ENCODE assay signal across 14 cellular contexts in the genomic region with DNA sequence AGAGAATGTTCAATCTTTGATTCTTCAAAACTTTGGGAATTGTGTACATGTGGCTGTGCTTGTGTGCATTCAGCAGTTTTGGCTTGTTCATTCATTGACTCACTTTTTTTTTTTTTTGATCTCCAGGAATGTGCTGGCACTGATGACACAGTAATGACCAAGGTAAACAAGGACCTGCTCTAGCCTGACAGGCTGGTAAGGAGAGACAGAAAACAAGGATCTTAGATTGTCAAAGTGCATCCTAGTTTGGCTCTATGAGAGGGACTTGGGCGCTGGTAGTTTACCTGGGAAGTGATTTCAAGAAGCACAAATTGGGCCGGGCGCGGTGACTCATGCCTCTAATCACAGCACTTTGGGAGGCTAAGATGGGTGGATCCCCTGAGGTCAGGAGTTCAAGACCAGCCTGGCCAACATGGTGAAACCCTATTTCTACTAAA.
DNase-seq lines count a peak whose midpoint lies in the region; ATAC-seq and TF ChIP-seq lines count a peak whose summit lies in the region.
"Had no signal": no experiment of that assay in that cellular context is flagged by ENCODE, and none has a peak within 500 bp of the region (broad histone marks: within the 10 kb centered on the region; RNA-seq: fewer than 3 reads in every experiment).

No MANE protein-coding gene starts in this region.

- no peak for ATAC-seq in activated CD8-positive, alpha-beta T cell treated with anti-CD3 and anti-CD28 coated beads for 36 hours

- intact Hi-C loops in Calu3 (cut with micrococcal nuclease; ENCODE audit: unreplicated experiment): no loop called here
- intact Hi-C loops in activated CD8-positive, alpha-beta T cell treated with anti-CD3 and anti-CD28 coated beads for 36 hours (cut with micrococcal nuclease): no loop called here

- CTCF ChIA-PET in Calu3 (lab: Charles Lee): no interaction called here
- CTCF ChIA-PET in activated CD8-positive, alpha-beta T cell treated with anti-CD3 and anti-CD28 coated beads for 36 hours (lab: Charles Lee): no interaction called here

- POLR2A ChIA-PET in activated CD8-positive, alpha-beta T cell treated with anti-CD3 and anti-CD28 coated beads for 36 hours (lab: Charles Lee): no interaction called here

- TF ChIP-seq RAD21 in liver (IDR thresholded peaks at IDR 0.05): no peak

- H3K9me3 ChIP-seq in liver (ENCODE audit: control insufficient read depth in 4 of 4, low read length in 3 of 4): no peaks in the 10 kb centered on the region
- H3K9me3 ChIP-seq: HAP-1 had no signal

- no TSS peak for BruUV-seq in Calu3 (replicated peaks; lab: Mats Ljungman, UMichigan)

- no peaks in the 10 kb centered on the region for H3K9me3 Mint-ChIP-seq in Calu3 (ENCODE audit: low read depth, unreplicated experiment)
- no peaks in the 10 kb centered on the region for H3K9me3 Mint-ChIP-seq in activated CD8-positive, alpha-beta T cell treated with anti-CD3 and anti-CD28 coated beads for 36 hours
- H3K9me3 Mint-ChIP-seq: nephron had no signal

- no peaks in the 10 kb centered on the region for H3K27me3 Mint-ChIP-seq in Calu3 (ENCODE audit: unreplicated experiment)
- no peaks in the 10 kb centered on the region for H3K27me3 Mint-ChIP-seq in activated CD8-positive, alpha-beta T cell treated with anti-CD3 and anti-CD28 coated beads for 36 hours

- TF ChIP-seq CTCF in Calu3 (IDR thresholded peaks at IDR 0.05; ENCODE audit: unreplicated experiment) (no peak), liver (IDR thresholded peaks at IDR 0.05; ENCODE audit: low read depth, low read length, missing input control) (no peak)
- no peak for TF ChIP-seq CTCF in activated CD8-positive, alpha-beta T cell treated with anti-CD3 and anti-CD28 coated beads for 36 hours (IDR thresholded peaks at IDR 0.05)

- no peak overlapping the region for H3K4me3 Mint-ChIP-seq in Calu3 (ENCODE audit: low read depth, unreplicated experiment)
- no peak overlapping the region for H3K4me3 Mint-ChIP-seq in activated CD8-positive, alpha-beta T cell treated with anti-CD3 and anti-CD28 coated beads for 36 hours
- H3K4me3 Mint-ChIP-seq: nephron had no signal

- H3K4me1 Mint-ChIP-seq in Calu3 (ENCODE audit: low read depth, unreplicated experiment): peaks cover 42% of the 10 kb centered on the region
- H3K4me1 Mint-ChIP-seq in activated CD8-positive, alpha-beta T cell treated with anti-CD3 and anti-CD28 coated beads for 36 hours (ENCODE audit: low read depth): peaks cover 7% of the 10 kb centered on the region

- no peaks in the 10 kb centered on the region for H3K4me1 ChIP-seq in liver (ENCODE audit: control insufficient read depth in 4 of 4, insufficient read depth in 4 of 4, low read length in 3 of 4)
- H3K4me1 ChIP-seq: HAP-1 had no signal

- H3K36me3 ChIP-seq in liver (ENCODE audit: control insufficient read depth in 4 of 4, insufficient read depth in 3 of 4, low read depth in 1 of 4, low read length in 3 of 4): no peaks in the 10 kb centered on the region
- H3K36me3 ChIP-seq: HAP-1 had no signal

- no peak overlapping the region for H3K27ac Mint-ChIP-seq in Calu3 (ENCODE audit: unreplicated experiment)
- no peak overlapping the region for H3K27ac Mint-ChIP-seq in activated CD8-positive, alpha-beta T cell treated with anti-CD3 and anti-CD28 coated beads for 36 hours
- H3K27ac Mint-ChIP-seq: nephron had no signal

- H3K4me3 ChIP-seq in liver (ENCODE audit: low read depth in 1 of 3, low read length in 3 of 3): no peak overlapping the region
- H3K4me3 ChIP-seq: HAP-1 had no signal

- DNase-seq in Calu3: peak; percentile 32
- peak; percentile 7 for DNase-seq in NCI-H226
- peak; percentile 79 to 81 for DNase-seq in dermis microvascular lymphatic vessel endothelial cell (ENCODE audit: low read depth in 2 of 2)
- no peak for DNase-seq in ecto neural progenitor cell (ENCODE audit: low spot score)
- no peak for DNase-seq in activated CD8-positive, alpha-beta T cell treated with anti-CD3 and anti-CD28 coated beads for 36 hours
- DNase-seq in stimulated activated CD4-positive, alpha-beta T cell treated with anti-CD3 and anti-CD28 coated beads, Interleukin-1b, Interleukin-23, amount 100 ng/mL, for 48 hours: no peak
- no peak for DNase-seq in DMS79 treated with DMSO at 0.1 percent for 48 hours (lab: John Stamatoyannopoulos, UW)
- DNase-seq: anterior cingulate cortex; C1 segment of cervical spinal cord; NCI-H2171; stimulated activated CD4-positive, alpha-beta T cell treated with anti-CD3 and anti-CD28 coated beads, Interleukin-12 subunit alpha, Interleukin-12 subunit beta, amount 100 ng/mL, for 4 hours had no signal

- H3K27me3 ChIP-seq in liver (ENCODE audit: control insufficient read depth in 4 of 4, insufficient read depth in 4 of 4, low read length in 3 of 4): no peaks in the 10 kb centered on the region

- H3K9ac ChIP-seq in liver (ENCODE audit: low read depth in 1 of 2, low read length in 2 of 2): no peak overlapping the region

- WGBS in liver: 84% methylated on average over 4 of the region's 4 CpGs

- peaks cover 13% of the 10 kb centered on the region for H3K36me3 Mint-ChIP-seq in Calu3 (ENCODE audit: insufficient read depth, unreplicated experiment)
- no peaks in the 10 kb centered on the region for H3K36me3 Mint-ChIP-seq in activated CD8-positive, alpha-beta T cell treated with anti-CD3 and anti-CD28 coated beads for 36 hours (ENCODE audit: low read depth)

- no peak overlapping the region for H3K27ac ChIP-seq in liver (ENCODE audit: low read depth in 1 of 2, low read length in 2 of 2)

TF ChIP-seq in liver, 16 proteins besides CTCF, POLR2A, EP300 and RAD21:
- TF ChIP-seq FOXA2 (IDR thresholded peaks at IDR 0.05): peak; percentile 44
- TF ChIP-seq RXRA (IDR thresholded peaks at IDR 0.05): no peak
- no peak for TF ChIP-seq EGR1 (IDR thresholded peaks at IDR 0.05; ENCODE audit: low read depth in 2 of 2)
- no peak for TF ChIP-seq HNF4G (IDR thresholded peaks at IDR 0.05)
- TF ChIP-seq FOXA1 (IDR thresholded peaks at IDR 0.05): peak; percentile 38
- no peak for TF ChIP-seq YY1 (IDR thresholded peaks at IDR 0.05)
- TF ChIP-seq HNF4A (conservative IDR thresholded peaks at IDR 0.05): no peak

Comparison
In these comparisons a context has a peak if more than half of its experiments do, and no peak if none do; other contexts are left out.
1. DNase-seq: peak in Calu3 (single experiment), NCI-H226 (single experiment) and dermis microvascular lymphatic vessel endothelial cell (2 of 2); none in ecto neural progenitor cell (single experiment), activated CD8-positive, alpha-beta T cell treated with anti-CD3 and anti-CD28 coated beads for 36 hours (single experiment), stimulated activated CD4-positive, alpha-beta T cell treated with anti-CD3 and anti-CD28 coated beads, Interleukin-1b, Interleukin-23, amount 100 ng/mL, for 48 hours (single experiment) and DMS79 treated with DMSO at 0.1 percent for 48 hours (single experiment).